Comparison of ENCODE assay signal across 22 cellular contexts in the genomic region with DNA sequence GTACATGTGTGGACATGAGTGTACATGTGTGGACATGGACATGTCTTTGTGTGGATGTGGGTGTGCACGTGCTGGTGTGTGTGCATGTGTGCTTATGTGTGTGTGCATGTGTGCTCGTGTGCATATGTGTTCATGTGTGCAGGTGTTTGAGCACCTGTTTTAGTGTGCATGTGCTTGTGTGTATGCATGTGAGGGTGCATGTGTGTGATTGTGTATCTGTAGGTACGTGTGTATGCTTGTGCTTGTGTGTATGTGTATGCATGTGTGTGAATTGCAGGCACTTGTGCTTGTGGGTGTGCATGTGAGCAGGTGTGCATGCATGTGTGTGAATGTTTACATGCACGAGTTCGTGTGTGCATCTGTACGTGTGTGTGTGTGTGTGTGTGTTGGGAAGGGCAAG.
DNase-seq lines count a peak whose midpoint lies in the region; ATAC-seq, FAIRE-seq and TF ChIP-seq lines count a peak whose summit lies in the region.
"Had no signal": no experiment of that assay in that cellular context is flagged by ENCODE, and none has a peak within 500 bp of the region (broad histone marks: within the 10 kb centered on the region; RNA-seq: fewer than 3 reads in every experiment).

No MANE protein-coding gene starts in this region.

- no peak overlapping the region for H4K5ac ChIP-seq in H1 (ENCODE audit: insufficient read length, low read depth, low read length)

- H3K9me3 ChIP-seq in H1 (ENCODE audit: insufficient read depth in 2 of 2, low read depth in 1 of 2, low read length in 1 of 2), result no peaks in the 10 kb centered on the region
- H3K9me3 ChIP-seq in PC-9 (ENCODE audit: insufficient read depth, low read depth), result no peaks in the 10 kb centered on the region
- H3K9me3 ChIP-seq: A549; BE2C; BLaER1 treated with 17β-estradiol and CSF1 and Interleukin-3, amounts not matched to agents 10 nM and 100 nM had no signal

- intact Hi-C loops in PC-9 (cut with micrococcal nuclease; ENCODE audit: unreplicated experiment), result no loop called here

- H3K4me3 Mint-ChIP-seq in progenitor cell of endocrine pancreas (ENCODE audit: low read depth), result no peak overlapping the region
- H3K4me3 Mint-ChIP-seq: CD14-positive monocyte; CD4-positive, alpha-beta T cell; CD8-positive, alpha-beta memory T cell had no signal

- H2BK15ac ChIP-seq in H1 (ENCODE audit: low read length), result 0 out of 2 replicates have a peak overlapping the region, but pooled peaks have one; percentile 51

- H3K4ac ChIP-seq in H1 (replicated peaks; ENCODE audit: insufficient read length, low read depth, low read length), result peak overlapping the region; percentile 25

- H3F3A ChIP-seq in PC-9 (ENCODE audit: insufficient read depth, low read depth), result no peaks in the 10 kb centered on the region

- CTCF ChIA-PET in H1 (lab: Charles Lee; ENCODE audit: partially characterized antibody), result interaction anchor here (1.2 to 1.3 kb wide), 2 partner anchors 11 to 21 kb away, joined by 3 read pairs; no protein-coding TSS in a partner anchor
- CTCF ChIA-PET in PC-9 (lab: Charles Lee), result no interaction called here

- H3K4me3 ChIP-seq in H1 (ENCODE audit: extremely low read depth in 1 of 4, insufficient read depth in 2 of 4, low read depth in 3 of 4, low read length in 4 of 4) (no peak overlapping the region), PC-9 (no peak overlapping the region)
- H3K4me3 ChIP-seq: A549; BLaER1 treated with 17β-estradiol and CSF1 and Interleukin-3, amounts not matched to agents 10 nM and 100 nM had no signal

- H3K23me2 ChIP-seq in H1 (ENCODE audit: low read depth, low read length), result no peaks in the 10 kb centered on the region

- H3K27ac ChIP-seq in H1 (ENCODE audit: low read depth, low read length) (no peak overlapping the region), PC-9 (no peak overlapping the region)
- H3K27ac ChIP-seq: A549; BLaER1 treated with 17β-estradiol and CSF1 and Interleukin-3, amounts not matched to agents 10 nM and 100 nM had no signal

- H3K56ac ChIP-seq in H1 (replicated peaks; ENCODE audit: insufficient read length, low read depth, low read length), result no peak overlapping the region

- H3K27ac Mint-ChIP-seq in progenitor cell of endocrine pancreas, result peak overlapping the region; percentile 1
- H3K27ac Mint-ChIP-seq: CD4-positive, alpha-beta T cell; CD8-positive, alpha-beta memory T cell had no signal

- H3K4me2 ChIP-seq in H1 (ENCODE audit: insufficient read depth in 1 of 2, low read depth in 2 of 2, low read length in 2 of 2) (no peak overlapping the region), PC-9 (no peak overlapping the region)
- H3K4me2 ChIP-seq: A549; BLaER1 treated with 17β-estradiol and CSF1 and Interleukin-3, amounts not matched to agents 10 nM and 100 nM had no signal

- peaks cover 0 to 7% (median 4%) of the 10 kb centered on the region in 4 experiments; a peak in 5 of 7 replicates for H3K4me1 ChIP-seq in H1 (replicated peaks in 1 of 4; ENCODE audit: control insufficient read depth in 3 of 4, insufficient read depth in 4 of 4, low read length in 3 of 4)
- no peaks in the 10 kb centered on the region for H3K4me1 ChIP-seq in PC-9 (replicated peaks; ENCODE audit: insufficient read depth)
- H3K4me1 ChIP-seq: A549; BE2C; BLaER1 treated with 17β-estradiol and CSF1 and Interleukin-3, amounts not matched to agents 10 nM and 100 nM had no signal

- no peak overlapping the region for H3K14ac ChIP-seq in H1 (ENCODE audit: insufficient read length)

- FAIRE-seq in HTR-8/SVneo (lab: Jason Lieb, UNC) (peak; percentile 83), H1 (lab: Jason Lieb, UNC) (no peak)
- FAIRE-seq: A549, G401.6, GM12892 had no signal

- TF ChIP-seq POLR2A in H1 (IDR thresholded peaks at IDR 0.05; ENCODE audit: control extremely low read depth in 1 of 2, low read depth in 2 of 2, low read length in 2 of 2), result no peak

- DNase-seq in HTR-8/SVneo (ENCODE audit: insufficient read length, low spot score), result no peak
- DNase-seq in H1 (ENCODE audit: low read depth in 1 of 2, low spot score in 2 of 2), result no peak
- no peak for DNase-seq in progenitor cell of endocrine pancreas (ENCODE audit: low spot score, unreplicated experiment)
- DNase-seq in PC-9, result no peak
- DNase-seq in NK-92 treated with Interleukin-12 subunit alpha and Interleukin-12 subunit beta, amount 100 ng/mL, for 24 hours (lab: John Stamatoyannopoulos, UW), result no peak
- DNase-seq: 8988T; ACHN; AML-193; BE2C; CD4-positive, alpha-beta T cell; CD8-positive, alpha-beta memory T cell; DMS153; DND-41; GOT3; H7; HCEC 1CT had no signal

- H4K20me1 ChIP-seq in H1 (replicated peaks in 1 of 2; ENCODE audit: control insufficient read depth in 1 of 2, insufficient read depth in 2 of 2, low read length in 2 of 2) (peaks cover 0 to 4% of the 10 kb centered on the region in 2 experiments), PC-9 (ENCODE audit: insufficient read depth) (no peaks in the 10 kb centered on the region)
- H4K20me1 ChIP-seq: BLaER1 treated with 17β-estradiol and CSF1 and Interleukin-3, amounts not matched to agents 10 nM and 100 nM had no signal

- H3K36me3 Mint-ChIP-seq in progenitor cell of endocrine pancreas (ENCODE audit: insufficient read depth), result no peaks in the 10 kb centered on the region
- H3K36me3 Mint-ChIP-seq: CD14-positive monocyte; CD8-positive, alpha-beta memory T cell had no signal

- no peak overlapping the region for H2BK120ac ChIP-seq in H1 (replicated peaks; ENCODE audit: low read depth, low read length)

- no peak overlapping the region for H4K8ac ChIP-seq in H1 (ENCODE audit: extremely low read depth, insufficient read depth, low read length)

- no peaks in the 10 kb centered on the region for H3K9me3 Mint-ChIP-seq in progenitor cell of endocrine pancreas (ENCODE audit: low read depth)
- H3K9me3 Mint-ChIP-seq: CD4-positive, alpha-beta T cell had no signal

- no peak overlapping the region for H4K91ac ChIP-seq in H1 (replicated peaks; ENCODE audit: insufficient read length, low read length)

- H2AK5ac ChIP-seq in H1 (ENCODE audit: low read depth, low read length), result peak overlapping the region; percentile 43; the same call in 1 of the 2 replicates

- no peaks in the 10 kb centered on the region for H3K4me1 Mint-ChIP-seq in progenitor cell of endocrine pancreas (ENCODE audit: low read depth)
- H3K4me1 Mint-ChIP-seq: CD14-positive monocyte; CD8-positive, alpha-beta memory T cell had no signal

- POLR2A ChIA-PET in H1 (lab: Charles Lee; ENCODE audit: partially characterized antibody) (no interaction called here), PC-9 (lab: Charles Lee; ENCODE audit: unreplicated experiment) (no interaction called here)

- H3K27me3 ChIP-seq in H1 (replicated peaks in 1 of 4; ENCODE audit: control insufficient read depth in 3 of 4, extremely low read depth in 1 of 4, insufficient read depth in 3 of 4, low read length in 3 of 4) (no peaks in the 10 kb centered on the region), PC-9 (ENCODE audit: insufficient read depth, low read depth) (peaks cover 16% of the 10 kb centered on the region)
- H3K27me3 ChIP-seq: BE2C; BLaER1 treated with 17β-estradiol and CSF1 and Interleukin-3, amounts not matched to agents 10 nM and 100 nM had no signal

- H3K27me3 Mint-ChIP-seq in progenitor cell of endocrine pancreas, result peaks cover 37% of the 10 kb centered on the region

- H2BK12ac ChIP-seq in H1 (ENCODE audit: low read depth, low read length), result peak overlapping the region; percentile 42; the same call in 1 of the 2 replicates

- no peak for TF ChIP-seq EP300 in H1 (IDR thresholded peaks at IDR 0.05; ENCODE audit: borderline replicate concordance in 1 of 2, low read depth in 2 of 2, low read length in 2 of 2)

- no peaks in the 10 kb centered on the region for H3K79me1 ChIP-seq in H1 (ENCODE audit: low read depth, low read length)

- no peaks in the 10 kb centered on the region for H3K9me2 ChIP-seq in PC-9 (ENCODE audit: insufficient read depth)

- peak overlapping the region; percentile 35; the same call in 1 of the 2 replicates for H2BK20ac ChIP-seq in H1 (ENCODE audit: low read length)

- H3K79me2 ChIP-seq in H1 (ENCODE audit: control insufficient read depth in 1 of 2, insufficient read depth in 2 of 2, low read length in 2 of 2), result no peaks in the 10 kb centered on the region
- H3K79me2 ChIP-seq in PC-9 (ENCODE audit: low read depth), result no peaks in the 10 kb centered on the region

- no peak overlapping the region for H2AFZ ChIP-seq in H1 (ENCODE audit: low read length)
- no peak overlapping the region for H2AFZ ChIP-seq in PC-9

- H3K36me3 ChIP-seq in H1 (ENCODE audit: control insufficient read depth in 2 of 4, insufficient read depth in 4 of 4, low read length in 3 of 4) (no peaks in the 10 kb centered on the region; a peak in 1 of 8 replicates), PC-9 (ENCODE audit: low read depth) (no peaks in the 10 kb centered on the region)
- H3K36me3 ChIP-seq: BE2C; BLaER1 treated with 17β-estradiol and CSF1 and Interleukin-3, amounts not matched to agents 10 nM and 100 nM had no signal

- no peak overlapping the region for H3K18ac ChIP-seq in H1 (ENCODE audit: extremely low read depth, low read length)

- H2BK5ac ChIP-seq in H1 (ENCODE audit: low read depth, low read length), result peak overlapping the region; percentile 48; the same call in 1 of the 2 replicates

- TF ChIP-seq RAD21 in H1 (IDR thresholded peaks at IDR 0.05 in 1 of 2, conservative IDR thresholded peaks at IDR 0.05 in 1 of 2; ENCODE audit: low read depth in 2 of 2, low read length in 2 of 2), result no peak

- 80% methylated on average over 6 of the region's 6 CpGs; no CpG with 5 or more reads in 1 of the 2 experiments for WGBS in H1 (ENCODE audit: extremely low coverage in 1 of 2, insufficient coverage in 1 of 2, insufficient read length in 1 of 2, insufficient replicate concordance in 2 of 2, low coverage in 1 of 2, low lambda C conversion rate in 2 of 2, missing lambda C conversion rate in 1 of 2), 2 experiments

- ATAC-seq in HG03442 (IDR thresholded peaks at IDR 0.05; ENCODE audit: unreplicated experiment), result no peak
- ATAC-seq: A549 had no signal

- no peak overlapping the region for H3K23ac ChIP-seq in H1 (ENCODE audit: insufficient read length)

- no peak overlapping the region; a peak in 1 of 7 replicates for H3K9ac ChIP-seq in H1 (replicated peaks in 1 of 4; ENCODE audit: extremely low read depth in 1 of 4, low read depth in 3 of 4, low read length in 3 of 4)
- H3K9ac ChIP-seq: BLaER1 treated with 17β-estradiol and CSF1 and Interleukin-3, amounts not matched to agents 10 nM and 100 nM had no signal

- no TSS peak for BruUV-seq in PC-9 (replicated peaks; lab: Mats Ljungman, UMichigan)

- TF ChIP-seq CTCF in H1 (IDR thresholded peaks at IDR 0.05; ENCODE audit: control extremely low read depth in 1 of 3, insufficient read depth in 1 of 3, low read depth in 1 of 3, low read length in 3 of 3) (no peak), progenitor cell of endocrine pancreas (IDR thresholded peaks at IDR 0.05; ENCODE audit: unreplicated experiment) (no peak), PC-9 (conservative IDR thresholded peaks at IDR 0.05) (no peak)

TF ChIP-seq in H1, 55 proteins besides CTCF, POLR2A, EP300 and RAD21 (continues in another document):
- no peak for TF ChIP-seq MAFK (IDR thresholded peaks at IDR 0.05; ENCODE audit: low read depth, low read length)
- no peak for TF ChIP-seq BACH1 (IDR thresholded peaks at IDR 0.05; ENCODE audit: low read length)
